In the genomic region with DNA sequence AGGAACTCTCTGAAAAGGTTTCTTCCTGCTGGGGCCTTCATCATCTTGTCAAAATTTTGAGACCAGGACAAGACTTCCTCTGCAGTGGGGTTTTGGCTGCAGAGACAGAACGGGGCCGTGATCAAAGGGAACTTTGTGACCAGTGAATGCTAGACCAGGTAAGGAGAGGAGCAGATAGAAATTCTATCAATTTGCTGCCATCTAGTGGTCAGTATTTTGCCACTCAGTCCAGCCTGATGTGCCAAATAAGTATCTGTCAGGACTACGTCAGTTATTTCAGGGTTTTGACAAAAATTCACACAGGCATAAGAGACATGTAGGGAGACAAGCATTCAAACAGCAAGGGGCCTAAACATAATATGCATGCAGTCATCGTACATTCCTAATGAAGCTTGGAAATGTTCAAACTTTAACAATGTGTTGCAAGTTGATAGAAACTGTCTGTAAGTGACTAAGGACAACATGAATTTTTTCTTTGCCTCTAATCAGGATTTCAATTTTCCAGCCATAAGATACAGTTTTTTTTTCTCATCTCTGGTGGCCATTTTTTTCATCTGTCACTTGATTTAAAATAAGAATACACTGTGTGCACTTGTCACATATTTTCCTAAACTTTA, we compare ENCODE assay signal across 8 cellular contexts. TPM values are rescaled to one million over a fixed set of nuclear protein-coding genes. Genes with fewer than 3 reads are reported as not detected.
DNase-seq lines count a peak whose midpoint lies in the region; ATAC-seq, FAIRE-seq and TF ChIP-seq lines count a peak whose summit lies in the region.

No MANE protein-coding gene starts in this region.

- no peak overlapping the region for H3K9ac ChIP-seq in DND-41 (ENCODE audit: low read depth, low read length)

- no peak for FAIRE-seq in urothelium cell line (lab: Jason Lieb, UNC)

- H3K79me2 ChIP-seq in DND-41 (ENCODE audit: insufficient read depth, low read length), result no peaks in the 10 kb centered on the region

- H3K27me3 ChIP-seq in DND-41 (ENCODE audit: insufficient read depth, low read length, poor library complexity), result peaks cover 10% of the 10 kb centered on the region

- peak; percentile 52 for DNase-seq in DND-41
- peak; percentile 24 to 64 for DNase-seq in NCI-H524 (lab: John Stamatoyannopoulos, UW)
- DNase-seq in activated CD4-positive, alpha-beta T cell treated with anti-CD3 and anti-CD28 coated beads, Interleukin-2, amount 50 U/mL, for 48 hours, result peak; percentile 25 to 44
- DNase-seq in epithelial cell of esophagus (ENCODE audit: low read depth), result peak; percentile 72
- peak; percentile 32 for DNase-seq in mucosa of gallbladder (ENCODE audit: low spot score)
- peak; percentile 49 for DNase-seq in urothelium cell line (ENCODE audit: low spot score)

- no peaks in the 10 kb centered on the region for H4K20me1 ChIP-seq in DND-41 (ENCODE audit: insufficient read depth, low read length)

- H3K4me2 ChIP-seq in DND-41 (ENCODE audit: insufficient read depth, low read length), result no peak overlapping the region

- H3K4me3 ChIP-seq in DND-41 (ENCODE audit: low read depth in 1 of 2, low read length in 2 of 2) (no peak overlapping the region), epithelial cell of esophagus (ENCODE audit: low read length) (no peak overlapping the region)

- no peaks in the 10 kb centered on the region for H3K4me1 ChIP-seq in DND-41 (ENCODE audit: insufficient read depth, low read length)

- ATAC-seq in DND-41 (ENCODE audit: insufficient read depth, low read depth) (peak; percentile 98), GM19452 (IDR thresholded peaks at IDR 0.05; ENCODE audit: unreplicated experiment) (peak; percentile 99), HG03354 (IDR thresholded peaks at IDR 0.05; ENCODE audit: poor library complexity, severe bottlenecking, unreplicated experiment) (peak; percentile 98)

- no peak overlapping the region for H3K27ac ChIP-seq in DND-41 (ENCODE audit: low read length)

- H3K36me3 ChIP-seq in DND-41 (ENCODE audit: insufficient read depth, low read length), result no peaks in the 10 kb centered on the region

- H3K9me3 ChIP-seq in DND-41 (ENCODE audit: insufficient read depth, low read length, severe bottlenecking), result no peaks in the 10 kb centered on the region

- TF ChIP-seq CTCF in DND-41 (IDR thresholded peaks at IDR 0.05; ENCODE audit: borderline replicate concordance, extremely low read depth, low read length, poor library complexity, severe bottlenecking) (peak; percentile 86), epithelial cell of esophagus (IDR thresholded peaks at IDR 0.05; ENCODE audit: insufficient read depth, low read depth, low read length, missing control alignments) (peak; percentile 79)

- H2AFZ ChIP-seq in DND-41 (ENCODE audit: low read depth, low read length), result no peak overlapping the region

RNA-seq across cellular contexts. Expression of a gene that starts 22.0 kb away (rescaled TPM):
- 18.2 TPM for total RNA-seq in mucosa of gallbladder

RNA-seq across cellular contexts. Expression of a gene that starts 41.7 kb away (rescaled TPM):
- total RNA-seq in mucosa of gallbladder, result 3.3 TPM
